In the genomic region with DNA sequence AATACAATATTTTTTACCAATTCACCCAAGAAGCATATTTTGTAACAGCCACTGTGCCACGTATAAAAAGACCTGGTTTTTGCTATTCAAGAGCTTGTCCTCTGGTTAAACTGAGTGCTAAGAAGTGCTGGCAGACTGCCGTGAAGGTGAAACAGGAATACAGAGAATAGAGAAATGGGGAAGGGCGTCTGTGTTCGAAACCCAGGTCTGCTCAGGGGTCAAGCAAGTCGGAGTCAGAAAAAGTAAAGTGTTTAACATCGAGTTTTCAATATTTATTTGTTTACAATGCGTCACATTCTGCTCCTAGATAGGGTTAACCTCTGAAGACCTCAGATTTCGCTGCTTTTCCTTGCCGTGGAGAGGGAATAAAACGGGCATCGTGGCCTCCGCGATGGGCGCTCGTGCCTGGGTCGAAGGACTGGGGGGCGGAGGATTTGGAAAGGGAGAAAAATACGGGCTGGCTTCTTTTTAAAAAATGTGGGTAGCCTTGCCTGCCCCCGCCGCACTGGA, we compare ENCODE assay signal across 9 cellular contexts. TPM values are rescaled to one million over a fixed set of nuclear protein-coding genes. Genes with fewer than 3 reads are reported as not detected.
DNase-seq lines count a peak whose midpoint lies in the region; ATAC-seq and TF ChIP-seq lines count a peak whose summit lies in the region.
"Had no signal": no experiment of that assay in that cellular context is flagged by ENCODE, and none has a peak within 500 bp of the region (broad histone marks: within the 10 kb centered on the region; RNA-seq: fewer than 3 reads in every experiment).

No MANE protein-coding gene starts in this region.

- H3K27me3 Mint-ChIP-seq in naive thymus-derived CD8-positive, alpha-beta T cell = peaks cover 4 to 34% (median 8%) of the 10 kb centered on the region in 5 donors

- H3K9ac ChIP-seq in HUES48 (ENCODE audit: low read depth, low read length) = peak overlapping the region; percentile 62

- POLR2A ChIA-PET in naive thymus-derived CD8-positive, alpha-beta T cell (lab: Charles Lee) = no interaction called here

- peak overlapping the region; percentile 63 for H3K4me3 ChIP-seq in ACC112 (ENCODE audit: low read depth, low read length)
- H3K4me3 ChIP-seq in HUES48 (ENCODE audit: low read depth, low read length) = peak overlapping the region; percentile 74
- peak overlapping the region; percentile 46 to 70 (median 54) for H3K4me3 ChIP-seq in breast epithelium

- H3K9me3 ChIP-seq in HUES48 (ENCODE audit: control insufficient read depth, insufficient read depth, low read length) (peaks cover 4% of the 10 kb centered on the region; the same call in 1 of the 2 replicates), breast epithelium (peaks cover 0 to 8% of the 10 kb centered on the region in 2 donors)

- no peak overlapping the region for H2AFZ ChIP-seq in ACC112 (ENCODE audit: low read length, unreplicated experiment)

- H3K79me2 ChIP-seq in ACC112 (ENCODE audit: control insufficient read depth, insufficient read depth, low read length, unreplicated experiment) = no peaks in the 10 kb centered on the region

- H3K4me3 Mint-ChIP-seq in naive thymus-derived CD8-positive, alpha-beta T cell = peak overlapping the region; percentile 76 to 93 (median 84)

- no peak for ATAC-seq in naive thymus-derived CD8-positive, alpha-beta T cell

- peaks cover 21 to 50% (median 44%) of the 10 kb centered on the region in 4 donors for H3K4me1 Mint-ChIP-seq in naive thymus-derived CD8-positive, alpha-beta T cell

- H3K27ac ChIP-seq in ACC112 (ENCODE audit: low read depth, low read length) (no peak overlapping the region), HUES48 (ENCODE audit: low read depth, low read length) (peak overlapping the region; percentile 75), breast epithelium (no peak overlapping the region)
- H3K27ac ChIP-seq: RWPE1 had no signal

- H3K9me3 Mint-ChIP-seq in naive thymus-derived CD8-positive, alpha-beta T cell = peaks cover 0 to 8% (median 0%) of the 10 kb centered on the region in 9 donors

- H3K27ac Mint-ChIP-seq in naive thymus-derived CD8-positive, alpha-beta T cell = peak overlapping the region in 8 of 10 donors; percentile 21 to 91 (median 57)

- no peak for DNase-seq in breast epithelium (ENCODE audit: low spot score in 2 of 2)
- peak in 1 of 10 donors; percentile 4 for DNase-seq in naive thymus-derived CD8-positive, alpha-beta T cell
- DNase-seq in DMS 273 treated with DMSO at 0.1 percent for 48 hours (lab: John Stamatoyannopoulos, UW) = no peak
- no peak for DNase-seq in stimulated activated CD4-positive, alpha-beta T cell treated with anti-CD3 and anti-CD28 coated beads, Interleukin-4, amount 100 ng/mL, for 24 hours
- DNase-seq in NCI-H82 (lab: John Stamatoyannopoulos, UW) = no peak
- DNase-seq in NCI-H1417 treated with DMSO at 0.1 percent for 48 hours (lab: John Stamatoyannopoulos, UW) = no peak

- no peak for TF ChIP-seq POLR2A in breast epithelium (IDR thresholded peaks at IDR 0.05)

- no peaks in the 10 kb centered on the region for H3K36me3 ChIP-seq in ACC112 (ENCODE audit: insufficient read depth, low read length)
- no peaks in the 10 kb centered on the region for H3K36me3 ChIP-seq in HUES48 (ENCODE audit: control insufficient read depth, insufficient read depth, low read length)
- no peaks in the 10 kb centered on the region for H3K36me3 ChIP-seq in breast epithelium

- H3K27me3 ChIP-seq in ACC112 (ENCODE audit: insufficient read depth, low read length) (peaks cover 35% of the 10 kb centered on the region), HUES48 (ENCODE audit: control insufficient read depth, insufficient read depth, low read length) (0 out of 2 replicates have a peak, but pooled peaks cover 6% of the 10 kb centered on the region), breast epithelium (peaks cover 3 to 70% of the 10 kb centered on the region in 2 donors)

- no peaks in the 10 kb centered on the region for H3K4me1 ChIP-seq in ACC112 (ENCODE audit: control insufficient read depth, insufficient read depth, low read length, unreplicated experiment)
- peaks cover 58% of the 10 kb centered on the region for H3K4me1 ChIP-seq in HUES48 (ENCODE audit: control insufficient read depth, insufficient read depth, low read length)
- no peaks in the 10 kb centered on the region for H3K4me1 ChIP-seq in breast epithelium

- intact Hi-C loops in breast epithelium (cut with DNase I; ENCODE audit: low total_unique reads) = no loop called here

- TF ChIP-seq CTCF in breast epithelium (IDR thresholded peaks at IDR 0.05) = no peak

- H3K36me3 Mint-ChIP-seq in naive thymus-derived CD8-positive, alpha-beta T cell = peaks cover 0 to 1% (median 0%) of the 10 kb centered on the region in 3 donors

RNA-seq across cellular contexts. Expression of a gene that starts 1.2 kb away (rescaled TPM):
- 1 to 10 TPM; 4.6 to 7.4 (median 6.0) TPM for total RNA-seq in breast epithelium
- 1 to 10 TPM; 4.2 to 8.8 TPM for total RNA-seq in naive thymus-derived CD8-positive, alpha-beta T cell
- polyA plus RNA-seq in naive thymus-derived CD8-positive, alpha-beta T cell = 1 to 10 TPM in 1 of 3 donors, under 1 TPM in 2; 0.66 to 1.2 (median 0.94) TPM
